In genomic region chr2:37083873-37084792, GRCh38 we compare ENCODE assay signal across 8 cellular contexts. TPM values are rescaled to one million over a fixed set of nuclear protein-coding genes. Genes with fewer than 3 reads are reported as not detected.
DNase-seq lines count a peak whose midpoint lies in the region; ATAC-seq and TF ChIP-seq lines count a peak whose summit lies in the region.

Gene GPATCH11, plus strand, starts transcription at chr2:37084518. Its CDS starts 3,864 bp downstream, at chr2:37088382.
Gene HEATR5B, minus strand, starts transcription at chr2:37084372. Its CDS starts 958 bp downstream, at chr2:37083414.

- intact Hi-C loops in heart left ventricle (cut with DNase I) = no loop called here

- peak in 1 of 2 donors; percentile 75 for TF ChIP-seq POLR2A in heart left ventricle (IDR thresholded peaks at IDR 0.05)

- H3K4me3 ChIP-seq in GM12864 (ENCODE audit: low read depth, low read length) (peak within 1 kb of the TSS; percentile 93), heart left ventricle (peak within 1 kb of the TSS; percentile 69 to 96 (median 84))

- no peaks in the 10 kb centered on the region for H3K27me3 Mint-ChIP-seq in type B pancreatic cell

- no peaks in the 10 kb centered on the region for H3K27me3 ChIP-seq in heart left ventricle

- H3K9me3 ChIP-seq in heart left ventricle = no peaks in the 10 kb centered on the region

- H3K27ac ChIP-seq in heart left ventricle = peak within 1 kb of the TSS; percentile 58 to 91 (median 86)

- H3K4me3 Mint-ChIP-seq in type B pancreatic cell = no peak within 1 kb of the TSS

- peaks cover 22% of the 10 kb centered on the region for H3K36me3 Mint-ChIP-seq in type B pancreatic cell

- H3K4me1 Mint-ChIP-seq in type B pancreatic cell (ENCODE audit: unreplicated experiment) = peaks cover 8% of the 10 kb centered on the region

- H3K9me3 Mint-ChIP-seq in type B pancreatic cell = no peaks in the 10 kb centered on the region

- peaks cover 0 to 44% (median 26%) of the 10 kb centered on the region in 9 donors for H3K36me3 ChIP-seq in heart left ventricle

- WGBS in heart left ventricle, 4 donors = 0 to 1% (median 0%) methylated on average over 39 to 74 of the region's 74 CpGs

- peak; percentile 87 for ATAC-seq in HG02678 (IDR thresholded peaks at IDR 0.05; ENCODE audit: unreplicated experiment)
- ATAC-seq in heart left ventricle = peak; percentile 98 to 100 (median 98)

- no peak within 1 kb of the TSS for H3K27ac Mint-ChIP-seq in type B pancreatic cell

- H3K4me1 ChIP-seq in heart left ventricle = peaks cover 3 to 52% (median 41%) of the 10 kb centered on the region in 12 donors

- DNase-seq in GM12864 (ENCODE audit: low read depth) (peak; percentile 92), NCI-H1105 treated with DMSO at 0.1 percent for 48 hours (lab: John Stamatoyannopoulos, UW) (peak; percentile 96), SKM-1 treated with dmso at 0.1 percent for 144 hours (lab: John Stamatoyannopoulos, UW; ENCODE audit: unreplicated experiment) (peak; percentile 95), heart left ventricle (peak; percentile 95 to 96 (median 95)), pons (ENCODE audit: low spot score) (peak; percentile 99), type B pancreatic cell (ENCODE audit: extremely low spot score, unreplicated experiment) (peak; percentile 96)
- peak; percentile 82 for DNase-seq in activated naive CD8-positive, alpha-beta T cell treated with anti-CD3 and anti-CD28 coated beads, Interleukin-2, amount 50 U/mL, for 16 hours (ENCODE audit: low read depth, low spot score)

- TF ChIP-seq CTCF in GM12864 (IDR thresholded peaks at IDR 0.05; ENCODE audit: low read depth, low read length, missing control alignments) = no peak
- peak in 1 of 12 donors; percentile 8 for TF ChIP-seq CTCF in heart left ventricle (IDR thresholded peaks at IDR 0.05)
- no peak for TF ChIP-seq CTCF in type B pancreatic cell (conservative IDR thresholded peaks at IDR 0.05)

RNA-seq across cellular contexts. Expression of gene GPATCH11, which starts in this region (rescaled TPM):
- total RNA-seq in heart left ventricle = 1 to 10 TPM; 3.2 to 9.4 (median 5.6) TPM
- polyA plus RNA-seq in heart left ventricle = 1 to 10 TPM; 3.4 to 4.7 TPM
- total RNA-seq in type B pancreatic cell (ENCODE audit: low replicate concordance) = 4.8 and 7.8 TPM in 2 replicates

RNA-seq across cellular contexts. Expression of gene HEATR5B, which starts in this region (rescaled TPM):
- total RNA-seq in heart left ventricle (10 to 100 TPM; 16.3 to 22.8 (median 18.8) TPM), type B pancreatic cell (ENCODE audit: low replicate concordance) (17.0 and 18.9 TPM in 2 replicates)
- 1 to 10 TPM; 6.7 to 8.0 TPM for polyA plus RNA-seq in heart left ventricle

Comparison
In these comparisons a context has a peak if more than half of its experiments do, and no peak if none do; other contexts are left out.
1. Peak in every context shown above with its lines: DNase-seq, ATAC-seq, H3K4me3 ChIP-seq and H3K27ac ChIP-seq.